Comparison of ENCODE assay signal across 12 cellular contexts in the genomic region with DNA sequence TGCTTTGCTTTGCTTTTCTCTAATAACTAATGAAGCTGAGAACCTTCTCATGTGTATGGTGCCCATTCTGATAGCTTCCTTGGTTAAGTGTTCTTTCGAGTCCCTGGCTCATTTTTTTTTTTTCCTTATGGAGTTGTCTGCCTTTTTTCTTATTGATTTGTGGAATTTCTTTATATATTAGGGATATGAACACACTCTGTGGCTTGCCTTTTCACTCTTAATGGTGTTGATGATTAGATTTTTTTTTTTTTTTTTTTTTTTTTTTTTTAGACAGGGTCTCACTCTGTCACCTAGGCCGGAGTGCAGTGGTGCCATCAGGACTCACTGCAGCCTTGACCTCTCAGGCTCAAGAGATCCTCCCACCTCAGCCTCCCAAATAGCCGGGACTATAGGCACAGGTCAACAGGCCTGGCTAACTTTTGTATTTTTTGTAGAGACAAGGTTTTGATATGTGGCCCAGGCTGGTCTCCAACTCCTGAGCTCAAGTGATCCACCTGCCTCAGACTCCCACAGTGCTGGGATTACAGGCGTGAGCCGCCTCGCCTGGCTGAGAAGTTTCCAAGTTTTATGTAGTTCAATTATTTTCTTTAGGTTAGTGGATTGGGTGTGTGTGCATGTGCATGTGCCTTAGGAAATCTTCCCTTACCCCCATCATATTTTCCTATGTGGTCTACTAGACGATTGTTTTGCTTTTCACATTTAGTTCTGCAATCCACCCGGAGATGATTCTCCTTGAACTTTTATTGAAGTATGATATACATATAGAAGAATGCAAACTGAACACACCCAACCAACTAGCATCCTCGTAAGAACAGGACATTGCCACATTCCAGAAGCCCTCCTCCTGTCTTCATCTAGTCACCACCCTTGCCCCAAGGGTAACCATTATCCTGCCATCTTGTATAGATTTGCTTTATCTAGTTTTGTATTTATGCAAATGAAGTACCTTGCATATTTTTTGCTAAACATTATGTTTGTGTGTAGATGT. TPM values are rescaled to one million over a fixed set of nuclear protein-coding genes. Genes with fewer than 3 reads are reported as not detected.
DNase-seq lines count a peak whose midpoint lies in the region; ATAC-seq, FAIRE-seq and TF ChIP-seq lines count a peak whose summit lies in the region.
"Had no signal": no experiment of that assay in that cellular context is flagged by ENCODE, and none has a peak within 500 bp of the region (broad histone marks: within the 10 kb centered on the region; RNA-seq: fewer than 3 reads in every experiment).

No MANE protein-coding gene starts in this region.

- no peaks in the 10 kb centered on the region for H3K27me3 ChIP-seq in SK-N-SH (ENCODE audit: insufficient read depth)
- H3K27me3 ChIP-seq in PC-9 (ENCODE audit: insufficient read depth, low read depth) = no peaks in the 10 kb centered on the region
- H3K27me3 ChIP-seq in endothelial cell of umbilical vein (ENCODE audit: control insufficient read depth in 2 of 2, insufficient read depth in 2 of 2, low read length in 2 of 2) = no peaks in the 10 kb centered on the region
- H3K27me3 ChIP-seq: gastroesophageal sphincter, tibial artery had no signal

- TF ChIP-seq CTCF in SK-N-SH (IDR thresholded peaks at IDR 0.05) = no peak
- TF ChIP-seq CTCF in PC-9 (conservative IDR thresholded peaks at IDR 0.05) = no peak
- TF ChIP-seq CTCF in endothelial cell of umbilical vein (IDR thresholded peaks at IDR 0.05; ENCODE audit: extremely low read depth in 1 of 2, insufficient read depth in 1 of 2, low read depth in 1 of 2, low read length in 2 of 2) = no peak

- CTCF ChIA-PET in SK-N-SH (lab: Yijun Ruan, JAX) (interaction anchor here (0.9 to 11.2 kb wide), 4 partner anchors 19 to 359 kb away, joined by 3 to 139 read pairs (median 5); no protein-coding TSS in a partner anchor), PC-9 (lab: Charles Lee) (interaction anchor here (0.6 to 1.2 kb wide), 2 partner anchors 345 to 358 kb away, joined by 3 to 4 read pairs; no protein-coding TSS in a partner anchor), endothelial cell of umbilical vein (lab: Charles Lee) (interaction anchor here (0.6 to 1.8 kb wide), 4 partner anchors 24 to 357 kb away, joined by 3 to 20 read pairs (median 12); no protein-coding TSS in a partner anchor)

- no peak for TF ChIP-seq RAD21 in SK-N-SH (IDR thresholded peaks at IDR 0.05; ENCODE audit: low read length)

- peaks cover 19% of the 10 kb centered on the region for H4K20me1 ChIP-seq in SK-N-SH (ENCODE audit: insufficient read depth)
- H4K20me1 ChIP-seq in PC-9 (ENCODE audit: insufficient read depth) = peaks cover 28% of the 10 kb centered on the region
- no peaks in the 10 kb centered on the region for H4K20me1 ChIP-seq in endothelial cell of umbilical vein (replicated peaks; ENCODE audit: control insufficient read depth, extremely low read depth, insufficient read depth, low read length)

- peaks cover 19% of the 10 kb centered on the region for H3F3A ChIP-seq in SK-N-SH (replicated peaks; ENCODE audit: insufficient read depth)
- H3F3A ChIP-seq in PC-9 (ENCODE audit: insufficient read depth, low read depth) = peaks cover 17% of the 10 kb centered on the region

- no peaks in the 10 kb centered on the region for H3K9me1 ChIP-seq in endothelial cell of umbilical vein (replicated peaks; ENCODE audit: control insufficient read depth, extremely low read depth, insufficient read depth, low read length)

- POLR2A ChIA-PET in SK-N-SH (lab: Yijun Ruan, JAX) (interaction anchor here (1.1 kb wide), 1 partner anchor 345 kb away, joined by 3 read pairs; no protein-coding TSS in a partner anchor), PC-9 (lab: Charles Lee; ENCODE audit: unreplicated experiment) (no interaction called here), endothelial cell of umbilical vein (lab: Charles Lee) (no interaction called here)

- H3K9me2 ChIP-seq in SK-N-SH (no peaks in the 10 kb centered on the region), PC-9 (ENCODE audit: insufficient read depth) (no peaks in the 10 kb centered on the region)

- dilution Hi-C loops in endothelial cell of umbilical vein (cut with MboI; ENCODE audit: extremely low pct_ligation_motif_present, low sequenced_read_pairs) = no loop called here

- 79% methylated on average over 9 of the region's 9 CpGs for WGBS in SK-N-SH (ENCODE audit: low lambda C conversion rate)

- FAIRE-seq in endothelial cell of umbilical vein (lab: Jason Lieb, UNC) = no peak
- FAIRE-seq: A204.1, GM18507 had no signal

- DNase-seq in SK-N-SH = no peak
- DNase-seq in PC-9 = peak in 1 of 2 experiments; percentile 59
- DNase-seq in endothelial cell of umbilical vein (ENCODE audit: low read depth, low spot score) = no peak
- DNase-seq in sciatic nerve (ENCODE audit: low spot score) = peak; percentile 28
- no peak for DNase-seq in left cardiac atrium
- DNase-seq in DMS153 (lab: John Stamatoyannopoulos, UW) = no peak
- DNase-seq: tibial artery had no signal

- peak overlapping the region; percentile 86; the same call in 1 of the 2 replicates for H3K9ac ChIP-seq in SK-N-SH
- H3K9ac ChIP-seq in endothelial cell of umbilical vein (replicated peaks; ENCODE audit: extremely low read depth, insufficient read depth, low read length) = no peak overlapping the region

- ATAC-seq in SK-N-SH treated with all-trans-retinoic acid at 6 μM for 48 hours = no peak
- no peak for ATAC-seq in sciatic nerve
- no peak for ATAC-seq in left cardiac atrium
- no peak for ATAC-seq in HG03139 (IDR thresholded peaks at IDR 0.05; ENCODE audit: unreplicated experiment)
- ATAC-seq: gastroesophageal sphincter had no signal

- TF ChIP-seq EP300 in SK-N-SH (IDR thresholded peaks at IDR 0.05; ENCODE audit: borderline replicate concordance in 1 of 2, low read depth in 1 of 2, low read length in 1 of 2) = no peak

- BruUV-seq in PC-9 (replicated peaks; lab: Mats Ljungman, UMichigan) (no TSS peak), endothelial cell of umbilical vein (replicated peaks; lab: Mats Ljungman, UMichigan) (no TSS peak)

- peaks cover 35% of the 10 kb centered on the region for H3K79me2 ChIP-seq in SK-N-SH (ENCODE audit: insufficient read depth)
- peaks cover 47% of the 10 kb centered on the region for H3K79me2 ChIP-seq in PC-9 (ENCODE audit: low read depth)
- peaks cover 31% of the 10 kb centered on the region for H3K79me2 ChIP-seq in endothelial cell of umbilical vein (ENCODE audit: control insufficient read depth, insufficient read depth, low read length)

- peak overlapping the region; percentile 95; the same call in 1 of the 2 replicates for H2AFZ ChIP-seq in SK-N-SH (ENCODE audit: low read depth)
- H2AFZ ChIP-seq in PC-9 = no peak overlapping the region
- H2AFZ ChIP-seq in endothelial cell of umbilical vein (ENCODE audit: low read depth, low read length) = peak overlapping the region; percentile 23

- intact Hi-C loops in PC-9 (cut with micrococcal nuclease; ENCODE audit: unreplicated experiment) = loop anchor here (5.0 kb wide), 1 partner anchor 281 kb away; no protein-coding TSS in a partner anchor
- intact Hi-C loops in endothelial cell of umbilical vein (cut with micrococcal nuclease) = no loop called here
- intact Hi-C loops in sciatic nerve (cut with DNase I) = loop anchor here (5.0 kb wide), 1 partner anchor 346 kb away; no protein-coding TSS in a partner anchor
- intact Hi-C loops in left cardiac atrium (cut with DNase I) = loop anchor here (5.0 kb wide), 2 partner anchors 346 to 356 kb away; partner anchors contain the start of gene TM2D3 (in 1 of the 2)

- peak overlapping the region in 1 of 2 experiments; percentile 87; a peak in 2 of 4 replicates for H3K27ac ChIP-seq in SK-N-SH (ENCODE audit: low read depth in 2 of 2, low read length in 1 of 2)
- H3K27ac ChIP-seq in PC-9 = no peak overlapping the region
- no peak overlapping the region for H3K27ac ChIP-seq in endothelial cell of umbilical vein (ENCODE audit: insufficient read depth, low read depth, low read length)

- TF ChIP-seq POLR2A in endothelial cell of umbilical vein (IDR thresholded peaks at IDR 0.05; ENCODE audit: low read depth, low read length) = no peak

- H3K9me3 ChIP-seq in SK-N-SH (no peaks in the 10 kb centered on the region), PC-9 (ENCODE audit: insufficient read depth, low read depth) (no peaks in the 10 kb centered on the region), endothelial cell of umbilical vein (replicated peaks; ENCODE audit: control insufficient read depth, insufficient read depth, low read length) (no peaks in the 10 kb centered on the region)
- H3K9me3 ChIP-seq: gastroesophageal sphincter, tibial artery had no signal

- H3K4me2 ChIP-seq in SK-N-SH (peak overlapping the region; percentile 83), PC-9 (peak overlapping the region; percentile 82), endothelial cell of umbilical vein (ENCODE audit: insufficient read depth, low read length) (no peak overlapping the region)

- H3K36me3 ChIP-seq in SK-N-SH (replicated peaks in 1 of 2; ENCODE audit: control insufficient read depth in 1 of 2, insufficient read depth in 2 of 2, low read length in 1 of 2) (peaks cover 5 to 11% of the 10 kb centered on the region in 2 experiments), PC-9 (ENCODE audit: low read depth) (0 out of 2 replicates have a peak, but pooled peaks cover 7% of the 10 kb centered on the region), endothelial cell of umbilical vein (ENCODE audit: control insufficient read depth in 2 of 2, extremely low read depth in 1 of 2, insufficient read depth in 2 of 2, low read length in 2 of 2) (no peaks in the 10 kb centered on the region)
- H3K36me3 ChIP-seq: gastroesophageal sphincter, tibial artery had no signal

- peaks cover 8 to 12% of the 10 kb centered on the region in 2 experiments; a peak in 2 of 4 replicates for H3K4me1 ChIP-seq in SK-N-SH (ENCODE audit: control insufficient read depth in 1 of 2, insufficient read depth in 2 of 2, low read depth in 1 of 2, low read length in 1 of 2)
- H3K4me1 ChIP-seq in PC-9 (replicated peaks; ENCODE audit: insufficient read depth) = peaks cover 35% of the 10 kb centered on the region
- peaks cover 14% of the 10 kb centered on the region for H3K4me1 ChIP-seq in endothelial cell of umbilical vein (ENCODE audit: control insufficient read depth, extremely low read depth, insufficient read depth, low read length)

- peak overlapping the region; percentile 82 to 98; a peak in 3 of 4 replicates for H3K4me3 ChIP-seq in SK-N-SH (ENCODE audit: low read depth in 2 of 2, low read length in 1 of 2)
- peak overlapping the region; percentile 93 for H3K4me3 ChIP-seq in PC-9
- H3K4me3 ChIP-seq in endothelial cell of umbilical vein (replicated peaks in 1 of 3; ENCODE audit: insufficient read depth in 1 of 3, low read depth in 1 of 3, low read length in 3 of 3) = no peak overlapping the region

RNA-seq across cellular contexts. Expression of gene SNRPA1, which starts 1.7 kb away (rescaled TPM):
- polyA plus RNA-seq in SK-N-SH (2012; rRNA removed) (59.9 and 62.3 TPM in 2 replicates), endothelial cell of umbilical vein (33.9 and 68.5 TPM in 2 replicates)
- 68.2 and 86.6 TPM in 2 replicates for polyA plus RNA-seq in SK-N-SH (2012; cell fraction: cytosol; rRNA removed)
- polyA plus RNA-seq in SK-N-SH (2012; cell fraction: nucleus; rRNA removed) = 58.2 and 99.5 TPM in 2 replicates
- total RNA-seq in PC-9 (2021) (71.6 and 95.0 TPM in 2 replicates), endothelial cell of umbilical vein (80.8 and 82.7 TPM in 2 replicates), sciatic nerve (43.8 TPM), left cardiac atrium (10 to 100 TPM; 26.7 to 36.7 TPM)
- 67.6 and 98.6 TPM in 2 replicates for polyA plus RNA-seq in endothelial cell of umbilical vein (2011; cell fraction: cytosol; rRNA removed)
- polyA plus RNA-seq in endothelial cell of umbilical vein (2011; cell fraction: nucleus; rRNA removed) = 118 and 166 TPM in 2 replicates
- 49.0 and 84.6 TPM in 2 replicates for polyA plus RNA-seq in endothelial cell of umbilical vein (2012)
- 16.2 and 17.0 TPM in 2 replicates for polyA minus RNA-seq in endothelial cell of umbilical vein
- 50.5 TPM for polyA minus RNA-seq in endothelial cell of umbilical vein (2011; cell fraction: cytosol; rRNA and poly(A)+ RNA removed)
- polyA minus RNA-seq in endothelial cell of umbilical vein (2011; cell fraction: nucleus; rRNA and poly(A)+ RNA removed) = 33.4 and 50.5 TPM in 2 replicates

RNA-seq across cellular contexts. Expression of gene SELENOS, which starts 19.4 kb away (rescaled TPM):
- polyA plus RNA-seq in SK-N-SH (2012; rRNA removed) (101 and 124 TPM in 2 replicates), endothelial cell of umbilical vein (92.4 and 101 TPM in 2 replicates)
- 124 and 132 TPM in 2 replicates for polyA plus RNA-seq in SK-N-SH (2012; cell fraction: cytosol; rRNA removed)
- 48.8 and 75.5 TPM in 2 replicates for polyA plus RNA-seq in SK-N-SH (2012; cell fraction: nucleus; rRNA removed)
- total RNA-seq in PC-9 (2021) (20.8 and 28.6 TPM in 2 replicates), endothelial cell of umbilical vein (70.4 and 73.2 TPM in 2 replicates), sciatic nerve (74.4 TPM), left cardiac atrium (10 to 100 TPM; 37.7 to 66.2 TPM)
- polyA plus RNA-seq in endothelial cell of umbilical vein (2011; cell fraction: cytosol; rRNA removed) = 91.0 and 96.0 TPM in 2 replicates
- 51.8 and 63.9 TPM in 2 replicates for polyA plus RNA-seq in endothelial cell of umbilical vein (2011; cell fraction: nucleus; rRNA removed)
- polyA plus RNA-seq in endothelial cell of umbilical vein (2012) = 61.3 and 63.3 TPM in 2 replicates
- 43.7 and 45.2 TPM in 2 replicates for polyA minus RNA-seq in endothelial cell of umbilical vein
- 19.3 TPM for polyA minus RNA-seq in endothelial cell of umbilical vein (2011; cell fraction: cytosol; rRNA and poly(A)+ RNA removed)
- 39.9 and 51.3 TPM in 2 replicates for polyA minus RNA-seq in endothelial cell of umbilical vein (2011; cell fraction: nucleus; rRNA and poly(A)+ RNA removed)

RNA-seq across cellular contexts. Expression of gene CHSY1, which starts 44.9 kb away (rescaled TPM):
- polyA plus RNA-seq in SK-N-SH (2012; rRNA removed) (15.7 and 17.4 TPM in 2 replicates), endothelial cell of umbilical vein (20.3 and 23.7 TPM in 2 replicates)
- polyA plus RNA-seq in SK-N-SH (2012; cell fraction: cytosol; rRNA removed) = 21.1 and 21.5 TPM in 2 replicates
- 6.0 and 10.5 TPM in 2 replicates for polyA plus RNA-seq in SK-N-SH (2012; cell fraction: nucleus; rRNA removed)
- total RNA-seq in PC-9 (2021) (10.3 and 10.7 TPM in 2 replicates), endothelial cell of umbilical vein (47.0 and 50.8 TPM in 2 replicates), sciatic nerve (53.2 TPM), left cardiac atrium (10 to 100 TPM; 18.8 to 42.0 TPM)
- polyA plus RNA-seq in endothelial cell of umbilical vein (2011; cell fraction: cytosol; rRNA removed) = 26.5 and 27.6 TPM in 2 replicates
- 24.8 and 30.0 TPM in 2 replicates for polyA plus RNA-seq in endothelial cell of umbilical vein (2011; cell fraction: nucleus; rRNA removed)
- 22.2 and 25.6 TPM in 2 replicates for polyA plus RNA-seq in endothelial cell of umbilical vein (2012)
- polyA minus RNA-seq in endothelial cell of umbilical vein = 38.5 and 44.9 TPM in 2 replicates
- polyA minus RNA-seq in endothelial cell of umbilical vein (2011; cell fraction: cytosol; rRNA and poly(A)+ RNA removed) = 21.6 TPM
- 26.8 and 42.4 TPM in 2 replicates for polyA minus RNA-seq in endothelial cell of umbilical vein (2011; cell fraction: nucleus; rRNA and poly(A)+ RNA removed)

Comparison
In these comparisons a context has a peak if more than half of its experiments do, and no peak if none do; other contexts are left out.
1. H3K4me3 ChIP-seq: peak in SK-N-SH (2 of 2) and PC-9 (single experiment); none in endothelial cell of umbilical vein (0 of 3).